Comparison of ENCODE assay signal across 27 cellular contexts in the genomic region with DNA sequence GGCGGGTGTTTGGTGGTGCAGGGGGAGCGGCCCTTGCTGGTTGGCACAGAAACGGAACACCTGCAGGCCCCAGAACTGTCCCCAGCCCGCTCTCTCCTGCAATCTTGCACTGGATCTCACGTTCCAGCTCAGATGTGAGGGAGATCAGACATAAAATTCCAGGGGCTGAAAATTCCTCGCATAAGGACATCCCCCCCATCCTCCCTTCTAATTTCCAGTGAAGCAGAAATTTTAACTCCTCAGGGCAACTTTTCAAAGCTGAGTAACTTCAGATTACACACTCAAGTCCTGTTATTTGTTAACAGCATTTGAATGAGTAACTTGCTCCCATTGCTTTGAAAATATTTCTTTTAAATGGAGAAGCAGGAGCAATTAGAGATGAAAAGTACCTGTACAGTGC. TPM values are rescaled to one million over a fixed set of nuclear protein-coding genes. Genes with fewer than 3 reads are reported as not detected.
"Had no signal": no experiment of that assay in that cellular context is flagged by ENCODE, and none has a peak within 500 bp of the region (broad histone marks: within the 10 kb centered on the region; RNA-seq: fewer than 3 reads in every experiment).

No MANE protein-coding gene starts in this region.

- H3K27ac Mint-ChIP-seq: activated CD4-positive, alpha-beta T cell treated with anti-CD3 and anti-CD28 coated beads for 36 hours; activated naive CD4-positive, alpha-beta T cell treated with anti-CD3 and anti-CD28 coated beads for 36 hours; activated naive CD8-positive, alpha-beta T cell treated with anti-CD3 and anti-CD28 coated beads, Interleukin-2, amount 10 ng/mL, durations not matched to agents 7 days and 5 days; endodermal cell; immature natural killer cell; naive thymus-derived CD8-positive, alpha-beta T cell; WTC11 had no signal

- ATAC-seq: activated CD4-positive, alpha-beta T cell treated with anti-CD3 and anti-CD28 coated beads for 36 hours; activated T-cell treated with anti-CD3 and anti-CD28 coated beads, Interleukin-2, amount 50 U/mL, for 4 hours; left colon; lower lobe of right lung; naive thymus-derived CD8-positive, alpha-beta T cell; upper lobe of right lung; WTC11 had no signal

- H3K79me2 ChIP-seq: hepatocyte had no signal

- DNase-seq: activated CD4-positive, alpha-beta T cell treated with anti-CD3 and anti-CD28 coated beads for 36 hours; activated CD4-positive, alpha-beta T cell treated with anti-CD3 and anti-CD28 coated beads, Interleukin-2, amount 50 U/mL, for 48 hours; activated CD8-positive, alpha-beta memory T cell treated with anti-CD3 and anti-CD28 coated beads, Interleukin-2, amount 50 U/mL, for 48 hours; activated naive CD4-positive, alpha-beta T cell treated with anti-CD3 and anti-CD28 coated beads for 36 hours; activated naive CD8-positive, alpha-beta T cell treated with anti-CD3 and anti-CD28 coated beads, Interleukin-2, amount 10 ng/mL, durations not matched to agents 7 days and 5 days; activated T-cell treated with anti-CD3 and anti-CD28 coated beads, Interleukin-2, amount 50 U/mL, for 4 hours; amniotic stem cell; cortex of kidney; endodermal cell; erythroblast; glutamatergic neuron; immature natural killer cell; left colon; lower lobe of right lung; naive thymus-derived CD8-positive, alpha-beta T cell; stimulated activated CD4-positive, alpha-beta T cell treated with anti-CD3 and anti-CD28 coated beads, Interleukin-4, amount 100 ng/mL, for 24 hours; stimulated activated naive CD4-positive, alpha-beta T cell treated with Interleukin-2 at 50 U/mL for 16 hours; T-helper 9 cell; upper lobe of right lung had no signal

- H3K9me3 Mint-ChIP-seq: activated naive CD4-positive, alpha-beta T cell treated with anti-CD3 and anti-CD28 coated beads for 36 hours; activated naive CD8-positive, alpha-beta T cell treated with anti-CD3 and anti-CD28 coated beads, Interleukin-2, amount 10 ng/mL, durations not matched to agents 7 days and 5 days; activated T-cell treated with anti-CD3 and anti-CD28 coated beads, Interleukin-2, amount 50 U/mL, for 4 hours; endodermal cell; immature natural killer cell had no signal

- H3K4me2 ChIP-seq: hepatocyte had no signal

- H2AFZ ChIP-seq: hepatocyte had no signal

- H3K36me3 Mint-ChIP-seq: activated naive CD8-positive, alpha-beta T cell treated with anti-CD3 and anti-CD28 coated beads, Interleukin-2, amount 10 ng/mL, durations not matched to agents 7 days and 5 days; immature natural killer cell; naive thymus-derived CD8-positive, alpha-beta T cell; WTC11 had no signal

- H3K4me3 ChIP-seq: cardiac muscle cell, hepatocyte, lower lobe of right lung, prostate gland, right atrium auricular region, upper lobe of right lung had no signal

- H3K9me3 ChIP-seq: lower lobe of right lung, prostate gland, right atrium auricular region, upper lobe of right lung had no signal

- H3K27ac ChIP-seq: cardiac muscle cell, hepatocyte, lower lobe of right lung, prostate gland, right atrium auricular region, upper lobe of right lung had no signal

- H3K27me3 ChIP-seq: hepatocyte, right atrium auricular region, upper lobe of right lung had no signal

- H3K4me1 Mint-ChIP-seq: activated CD4-positive, alpha-beta T cell treated with anti-CD3 and anti-CD28 coated beads for 36 hours; activated naive CD8-positive, alpha-beta T cell treated with anti-CD3 and anti-CD28 coated beads, Interleukin-2, amount 10 ng/mL, durations not matched to agents 7 days and 5 days; immature natural killer cell; naive thymus-derived CD8-positive, alpha-beta T cell had no signal

- H3K4me3 Mint-ChIP-seq: activated CD4-positive, alpha-beta T cell treated with anti-CD3 and anti-CD28 coated beads for 36 hours; activated naive CD4-positive, alpha-beta T cell treated with anti-CD3 and anti-CD28 coated beads for 36 hours; activated naive CD8-positive, alpha-beta T cell treated with anti-CD3 and anti-CD28 coated beads, Interleukin-2, amount 10 ng/mL, durations not matched to agents 7 days and 5 days; activated T-cell treated with anti-CD3 and anti-CD28 coated beads, Interleukin-2, amount 50 U/mL, for 4 hours; endodermal cell; immature natural killer cell; naive thymus-derived CD8-positive, alpha-beta T cell; WTC11 had no signal

- H3K36me3 ChIP-seq: cardiac muscle cell, lower lobe of right lung, prostate gland, right atrium auricular region, upper lobe of right lung had no signal

- H3K4me1 ChIP-seq: prostate gland, right atrium auricular region, upper lobe of right lung had no signal

RNA-seq across cellular contexts. Expression of gene RASSF10, which starts 40.3 kb away (rescaled TPM):
- total RNA-seq: activated CD4-positive, alpha-beta T cell treated with anti-CD3 and anti-CD28 coated beads for 36 hours; activated CD8-positive, alpha-beta memory T cell treated with anti-CD3 and anti-CD28 coated beads for 36 hours; activated naive CD4-positive, alpha-beta T cell treated with anti-CD3 and anti-CD28 coated beads for 36 hours; activated naive CD8-positive, alpha-beta T cell treated with anti-CD3 and anti-CD28 coated beads, Interleukin-2, amount 10 ng/mL, durations not matched to agents 7 days and 5 days; activated T-cell treated with anti-CD3 and anti-CD28 coated beads, Interleukin-2, amount 50 U/mL, for 4 hours; naive thymus-derived CD8-positive, alpha-beta T cell; osteocyte; T-helper 1 cell treated with Interleukin-12 subunit alpha and Interleukin-12 subunit beta and Interleukin-4 antibody, amounts not matched to agents 30 ng/mL and 1 ng/mL, for 36 hours had no signal
- polyA plus RNA-seq: cardiac muscle cell; immature natural killer cell; naive thymus-derived CD8-positive, alpha-beta T cell had no signal
